ENCODE assay signal across 7 cellular contexts in the genomic region with DNA sequence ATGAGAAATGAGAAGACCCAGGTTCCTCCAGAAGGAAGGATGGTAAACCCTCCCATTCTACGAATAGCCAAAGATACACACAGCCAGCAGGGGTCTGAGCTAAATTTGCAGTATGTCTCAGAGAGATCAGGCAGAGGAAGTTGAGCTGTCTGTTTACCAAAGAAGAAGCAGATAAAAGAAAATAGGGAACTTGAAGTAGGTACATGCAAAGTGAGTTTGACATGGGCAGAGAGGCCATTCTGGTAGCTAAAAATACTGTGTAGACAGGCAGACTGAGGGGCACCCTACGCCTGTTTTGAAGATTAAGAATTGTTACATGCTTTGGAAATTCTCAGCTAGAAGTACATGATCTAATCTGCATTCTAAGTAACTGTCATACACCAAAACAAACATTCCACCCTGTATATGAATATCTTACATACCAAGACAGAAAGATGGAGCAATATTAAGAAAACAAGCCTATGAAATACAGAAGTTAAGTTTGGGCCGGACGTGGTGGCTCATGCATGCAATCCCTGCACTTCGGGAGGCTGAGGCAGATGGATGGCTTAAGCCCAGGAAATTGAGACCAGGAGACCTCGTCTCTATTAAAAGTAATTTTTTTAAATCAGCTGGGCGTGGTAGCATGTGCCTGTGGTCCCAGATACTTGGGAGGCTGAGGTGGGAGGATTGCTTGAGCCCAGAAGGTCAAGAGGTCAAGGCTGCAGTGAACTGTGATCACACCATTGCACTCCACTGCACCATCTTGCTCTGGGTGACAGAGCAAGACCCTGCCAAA.
A peak's percentile ranks its signal among the peaks of the same experiment; 100 is the strongest.
DNase-seq lines count a peak whose midpoint lies in the region; ATAC-seq lines count a peak whose summit lies in the region.

No MANE protein-coding gene starts in this region.

- peak overlapping the region; percentile 44 for H3K27ac ChIP-seq in cingulate gyrus (ENCODE audit: low read depth, low read length)

- peak overlapping the region; percentile 13 to 57 for H3K27ac Mint-ChIP-seq in stimulated activated naive CD8-positive, alpha-beta T cell treated with anti-CD3 and anti-CD28 coated beads, Interleukin-15, amount 100 ng/mL, for 72 hours

- H3K9me3 Mint-ChIP-seq in stimulated activated naive CD8-positive, alpha-beta T cell treated with anti-CD3 and anti-CD28 coated beads, Interleukin-15, amount 100 ng/mL, for 72 hours: peaks cover 0 to 5% of the 10 kb centered on the region in 2 donors

- ATAC-seq in GM18517 (IDR thresholded peaks at IDR 0.05; ENCODE audit: unreplicated experiment): peak; percentile 94
- ATAC-seq in HG02588 (IDR thresholded peaks at IDR 0.05; ENCODE audit: unreplicated experiment): peak; percentile 95
- peak; percentile 64 for ATAC-seq in stimulated activated naive CD8-positive, alpha-beta T cell treated with anti-CD3 and anti-CD28 coated beads, Interleukin-15, amount 100 ng/mL, for 72 hours

- H3K4me1 Mint-ChIP-seq in stimulated activated naive CD8-positive, alpha-beta T cell treated with anti-CD3 and anti-CD28 coated beads, Interleukin-15, amount 100 ng/mL, for 72 hours: peaks cover 79% of the 10 kb centered on the region

- H3K4me3 Mint-ChIP-seq in stimulated activated naive CD8-positive, alpha-beta T cell treated with anti-CD3 and anti-CD28 coated beads, Interleukin-15, amount 100 ng/mL, for 72 hours: peak overlapping the region; percentile 66 to 72

- H3K27me3 Mint-ChIP-seq in stimulated activated naive CD8-positive, alpha-beta T cell treated with anti-CD3 and anti-CD28 coated beads, Interleukin-15, amount 100 ng/mL, for 72 hours: no peaks in the 10 kb centered on the region

- peak; percentile 46 for DNase-seq in NCI-H460 (ENCODE audit: extremely low read depth, low read depth)
- no peak for DNase-seq in stimulated activated naive CD8-positive, alpha-beta T cell treated with anti-CD3 and anti-CD28 coated beads, Interleukin-15, amount 100 ng/mL, for 72 hours
- DNase-seq in A172 (ENCODE audit: low spot score): no peak
- DNase-seq in NCI-H1694 treated with DMSO at 0.1 percent for 48 hours (lab: John Stamatoyannopoulos, UW): no peak
